20 cellular contexts compared by ENCODE assay signal in the genomic region with DNA sequence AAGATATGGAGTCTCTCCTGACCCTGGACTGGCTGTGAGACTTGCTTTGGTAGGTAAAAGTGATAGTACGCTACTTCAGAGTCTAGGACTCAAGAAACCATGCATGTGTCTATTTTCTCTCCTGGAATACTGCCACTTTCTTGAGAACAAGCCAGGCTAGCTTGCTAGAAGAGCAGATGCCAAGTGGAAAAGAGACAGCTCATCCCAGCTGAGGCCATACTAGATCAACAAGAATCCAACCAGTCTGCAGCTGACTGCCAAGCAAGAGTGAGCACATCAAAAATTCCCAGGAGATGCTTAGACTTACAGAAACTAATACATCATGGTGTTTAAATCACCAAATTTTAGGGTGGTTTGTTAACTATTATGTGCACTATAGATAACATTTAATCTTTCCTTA.
DNase-seq lines count a peak whose midpoint lies in the region; ATAC-seq, FAIRE-seq and TF ChIP-seq lines count a peak whose summit lies in the region.
"Had no signal": no experiment of that assay in that cellular context is flagged by ENCODE, and none has a peak within 500 bp of the region (broad histone marks: within the 10 kb centered on the region; RNA-seq: fewer than 3 reads in every experiment).

No MANE protein-coding gene starts in this region.

- ATAC-seq in GM21360 (IDR thresholded peaks at IDR 0.05; ENCODE audit: unreplicated experiment), result no peak
- ATAC-seq in GM19023 (IDR thresholded peaks at IDR 0.05; ENCODE audit: unreplicated experiment), result no peak
- ATAC-seq in naive thymus-derived CD8-positive, alpha-beta T cell, result no peak
- ATAC-seq: CD8-positive, alpha-beta T cell had no signal

- H3K4me1 ChIP-seq in GM23248 (ENCODE audit: insufficient read depth), result no peaks in the 10 kb centered on the region
- H3K4me1 ChIP-seq in astrocyte (ENCODE audit: insufficient read depth, low read length), result no peaks in the 10 kb centered on the region

- no peaks in the 10 kb centered on the region for H3F3A ChIP-seq in GM23248 (ENCODE audit: insufficient read depth)

- H3K27me3 Mint-ChIP-seq in astrocyte (ENCODE audit: low read depth, unreplicated experiment), result no peaks in the 10 kb centered on the region
- H3K27me3 Mint-ChIP-seq in naive thymus-derived CD8-positive, alpha-beta T cell, result peaks cover 0 to 3% (median 0%) of the 10 kb centered on the region in 5 donors

- no peaks in the 10 kb centered on the region for H3K9me2 ChIP-seq in GM23248 (ENCODE audit: insufficient read depth)

- no peak overlapping the region for H3K4me3 Mint-ChIP-seq in astrocyte (ENCODE audit: unreplicated experiment)
- H3K4me3 Mint-ChIP-seq in naive thymus-derived CD8-positive, alpha-beta T cell, result no peak overlapping the region
- H3K4me3 Mint-ChIP-seq: CD8-positive, alpha-beta T cell had no signal

- peaks cover 2% of the 10 kb centered on the region for H3K36me3 Mint-ChIP-seq in astrocyte (ENCODE audit: low read depth, unreplicated experiment)
- no peaks in the 10 kb centered on the region for H3K36me3 Mint-ChIP-seq in naive thymus-derived CD8-positive, alpha-beta T cell
- H3K36me3 Mint-ChIP-seq: CD8-positive, alpha-beta T cell had no signal

- H3K9ac ChIP-seq in GM23248 (no peak overlapping the region), astrocyte (ENCODE audit: low read length) (no peak overlapping the region)

- DNase-seq in GM23248 (peak; percentile 61), astrocyte (ENCODE audit: low read depth) (peak; percentile 17), fibroblast of the conjunctiva (ENCODE audit: low read depth) (peak; percentile 69), skeletal muscle cell (ENCODE audit: low read depth) (peak; percentile 97), HCEC 1CT (no peak)
- DNase-seq in naive thymus-derived CD8-positive, alpha-beta T cell, result no peak
- DNase-seq: ACHN; CD8-positive, alpha-beta T cell; DND-41; GF-D8; Karpas-422; MV-4-11; NCI-H1436 treated with DMSO at 0.1 percent for 48 hours; NCI-H2107; NCI-H510A; NCI-H82 had no signal

- in situ Hi-C loops in GM23248 (cut with MboI), result no loop called here

- H3K79me2 ChIP-seq in GM23248 (ENCODE audit: insufficient read depth) (no peaks in the 10 kb centered on the region), astrocyte (ENCODE audit: insufficient read depth, low read length) (no peaks in the 10 kb centered on the region)

- peaks cover 6% of the 10 kb centered on the region for H3K9me3 Mint-ChIP-seq in astrocyte (ENCODE audit: unreplicated experiment)
- peaks cover 0 to 17% (median 2%) of the 10 kb centered on the region in 9 donors for H3K9me3 Mint-ChIP-seq in naive thymus-derived CD8-positive, alpha-beta T cell

- POLR2A ChIA-PET in naive thymus-derived CD8-positive, alpha-beta T cell (lab: Charles Lee), result no interaction called here

- H3K27me3 ChIP-seq in GM23248 (replicated peaks; ENCODE audit: insufficient read depth) (no peaks in the 10 kb centered on the region), astrocyte (ENCODE audit: insufficient read depth, low read length) (no peaks in the 10 kb centered on the region)

- no peak for FAIRE-seq in astrocyte (lab: Jason Lieb, UNC)
- FAIRE-seq: D721Med had no signal

- H3K27ac ChIP-seq in GM23248, result no peak overlapping the region
- no peak overlapping the region for H3K27ac ChIP-seq in astrocyte (ENCODE audit: low read depth, low read length)

- H3K27ac Mint-ChIP-seq in astrocyte (ENCODE audit: unreplicated experiment), result no peak overlapping the region
- H3K27ac Mint-ChIP-seq in naive thymus-derived CD8-positive, alpha-beta T cell, result no peak overlapping the region
- H3K27ac Mint-ChIP-seq: CD8-positive, alpha-beta T cell had no signal

- no peaks in the 10 kb centered on the region for H4K20me1 ChIP-seq in GM23248 (ENCODE audit: insufficient read depth)
- no peaks in the 10 kb centered on the region for H4K20me1 ChIP-seq in astrocyte (ENCODE audit: insufficient read depth, low read length)

- no peaks in the 10 kb centered on the region for H3K4me1 Mint-ChIP-seq in astrocyte (ENCODE audit: low read depth, unreplicated experiment)
- H3K4me1 Mint-ChIP-seq in naive thymus-derived CD8-positive, alpha-beta T cell, result no peaks in the 10 kb centered on the region

- H3K4me2 ChIP-seq in GM23248 (ENCODE audit: unreplicated experiment) (no peak overlapping the region), astrocyte (ENCODE audit: low read length) (no peak overlapping the region)

- H3K9me3 ChIP-seq in GM23248 (ENCODE audit: low read depth) (no peaks in the 10 kb centered on the region), astrocyte (ENCODE audit: insufficient read depth, low read depth, low read length) (no peaks in the 10 kb centered on the region)
- H3K9me3 ChIP-seq: HAP-1 had no signal

- WGBS in GM23248 (ENCODE audit: low coverage in 1 of 2, low lambda C conversion rate in 2 of 2, missing lambda C conversion rate in 2 of 2), 2 experiments, result 61 to 69% methylated on average over 1 of the region's 1 CpG

- H3K4me3 ChIP-seq in GM23248 (no peak overlapping the region), astrocyte (ENCODE audit: insufficient read depth, low read depth, low read length) (no peak overlapping the region), skeletal muscle cell (ENCODE audit: low read depth, low read length) (no peak overlapping the region)
- H3K4me3 ChIP-seq: HAP-1 had no signal

- no peaks in the 10 kb centered on the region for H3K36me3 ChIP-seq in GM23248 (ENCODE audit: low read depth)
- H3K36me3 ChIP-seq in astrocyte (ENCODE audit: insufficient read depth, low read length), result no peaks in the 10 kb centered on the region
- H3K36me3 ChIP-seq: HAP-1 had no signal

- H2AFZ ChIP-seq in GM23248, result no peak overlapping the region
- H2AFZ ChIP-seq in astrocyte (ENCODE audit: low read depth, low read length), result no peak overlapping the region

- no peak for TF ChIP-seq CTCF in astrocyte (IDR thresholded peaks at IDR 0.05; ENCODE audit: insufficient read depth, low read depth, low read length)

Comparison
In these comparisons a context has a peak if more than half of its experiments do, and no peak if none do; other contexts are left out.
1. DNase-seq: peak in GM23248 (single experiment), astrocyte (single experiment), fibroblast of the conjunctiva (single experiment) and skeletal muscle cell (single experiment); none in HCEC 1CT (single experiment) and naive thymus-derived CD8-positive, alpha-beta T cell (0 of 10).